ENCODE assay signal across 1 cellular context in genomic region chr10:80511984-80512634, GRCh38.
TF ChIP-seq lines count a peak whose summit lies in the region.

No MANE protein-coding gene starts in this region.

TF ChIP-seq in endothelial cell of umbilical vein, 7 proteins besides CTCF, POLR2A, EP300 and RAD21 (continued from another document):
- TF ChIP-seq MAX (IDR thresholded peaks at IDR 0.05; ENCODE audit: insufficient read depth, insufficient read length), result no peak
TF ChIP-seq in endothelial cell of umbilical vein: peak in this region for 0.
